ENCODE assay signal across 1 cellular context in the genomic region with DNA sequence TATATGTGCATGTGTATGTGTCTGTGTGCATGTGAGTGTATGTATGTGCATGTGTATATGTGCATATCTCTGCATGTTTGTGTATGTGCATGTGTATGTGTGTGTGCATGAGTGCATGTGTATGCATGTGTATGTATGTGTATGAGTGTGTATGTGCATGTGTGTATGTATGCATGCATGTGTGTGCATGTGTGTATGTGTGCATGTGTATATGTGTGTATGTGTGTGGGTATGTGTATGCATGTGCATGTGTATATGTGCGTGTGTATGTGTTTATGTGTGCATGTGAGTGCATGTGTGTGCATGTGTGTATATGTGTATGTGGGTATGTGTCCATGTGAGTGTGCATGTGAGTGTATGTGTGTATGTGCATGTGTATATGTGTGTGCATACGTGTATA. TPM values are rescaled to one million over a fixed set of nuclear protein-coding genes. Genes with fewer than 3 reads are reported as not detected.
"Had no signal": no experiment of that assay in that cellular context is flagged by ENCODE, and none has a peak within 500 bp of the region (broad histone marks: within the 10 kb centered on the region; RNA-seq: fewer than 3 reads in every experiment).

No MANE protein-coding gene starts in this region.

RNA-seq across cellular contexts. Expression of a gene that starts 24.6 kb away (rescaled TPM):
- total RNA-seq: H7 had no signal
